ENCODE assay signal across 26 cellular contexts in the genomic region with DNA sequence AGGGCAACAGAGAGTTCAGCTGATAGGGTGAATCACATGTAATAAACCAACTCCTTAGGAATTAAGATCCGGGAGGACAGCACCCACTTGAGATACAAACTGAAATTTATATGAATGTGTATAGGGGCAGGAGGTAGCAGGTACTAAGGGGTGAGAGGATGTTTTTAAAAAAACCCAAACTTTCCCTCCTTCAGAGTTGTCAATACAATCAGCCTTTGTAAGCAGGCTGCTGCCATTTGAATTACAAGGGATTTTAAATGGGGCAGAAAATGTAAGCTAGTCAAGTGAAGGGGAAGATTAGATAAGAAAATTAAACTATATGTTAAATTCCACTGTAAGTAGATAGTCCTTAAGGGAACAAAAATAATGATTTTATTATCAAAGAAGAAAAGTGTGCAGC.
"Had no signal": no experiment of that assay in that cellular context is flagged by ENCODE, and none has a peak within 500 bp of the region (broad histone marks: within the 10 kb centered on the region; RNA-seq: fewer than 3 reads in every experiment).

No MANE protein-coding gene starts in this region.

- H3K4me1 ChIP-seq: colonic mucosa, esophagus squamous epithelium, gastrocnemius medialis, heart right ventricle, left lung, lower lobe of right lung had no signal

- DNase-seq: colonic mucosa; cortex of kidney; effector CD8-positive, alpha-beta T cell; effector memory CD8-positive, alpha-beta T cell; endodermal cell; erythroblast; esophagus squamous epithelium; foreskin fibroblast; foreskin melanocyte; gastrocnemius medialis; glutamatergic neuron; head of caudate nucleus; heart right ventricle; hippocampal formation; left cardiac atrium; left lung; left ventricle myocardium superior; lower lobe of right lung; mesenchymal stem cell; midbrain; naive thymus-derived CD4-positive, alpha-beta T cell had no signal

- H3K27me3 ChIP-seq: colonic mucosa, esophagus squamous epithelium, gastrocnemius medialis, heart right ventricle, left lung had no signal

- H3K9me3 ChIP-seq: colonic mucosa, esophagus squamous epithelium, gastrocnemius medialis, lower lobe of right lung had no signal

- H3K36me3 ChIP-seq: colonic mucosa, esophagus squamous epithelium, gastrocnemius medialis, heart right ventricle, left lung, lower lobe of right lung had no signal

- H3K4me3 ChIP-seq: colonic mucosa, esophagus squamous epithelium, gastrocnemius medialis, heart right ventricle, left lung, lower lobe of right lung had no signal

- FAIRE-seq: endometrium, islet of Langerhans, keratinocyte had no signal

- ATAC-seq: effector memory CD8-positive, alpha-beta T cell; esophagus mucosa; gastrocnemius medialis; heart right ventricle; left cardiac atrium; left lung; left ventricle myocardium superior; lower lobe of right lung; naive thymus-derived CD4-positive, alpha-beta T cell had no signal

- H3K27ac ChIP-seq: colonic mucosa, epithelial cell of prostate, esophagus squamous epithelium, gastrocnemius medialis, heart right ventricle, left lung, lower lobe of right lung had no signal
